2 cellular contexts compared by ENCODE assay signal in the genomic region with DNA sequence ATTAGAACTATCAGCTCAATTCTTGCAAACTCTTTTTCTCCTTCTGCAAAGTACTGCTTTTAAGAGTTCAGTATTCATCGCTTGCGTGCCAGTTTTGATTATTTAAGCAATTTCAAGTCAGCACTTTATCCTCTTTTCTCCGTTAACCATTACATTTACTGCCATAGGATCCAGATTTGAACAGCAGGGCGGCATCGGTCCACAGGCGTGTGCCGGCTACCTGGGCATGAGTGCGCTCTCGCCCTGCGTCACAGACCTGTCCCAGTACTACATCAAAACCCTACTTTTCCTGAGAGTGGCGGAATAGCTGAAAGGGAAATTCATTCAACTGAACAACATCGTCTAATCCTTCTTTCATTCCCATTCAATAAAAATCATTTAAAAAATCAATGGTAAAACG.
A peak's percentile ranks its signal among the peaks of the same experiment; 100 is the strongest.
TF ChIP-seq lines count a peak whose summit lies in the region.

No MANE protein-coding gene starts in this region.

TF ChIP-seq in HepG2, 621 proteins besides CTCF, POLR2A, EP300 and RAD21 (continued from another document):
- no peak for TF ChIP-seq NONO (IDR thresholded peaks at IDR 0.05)
- TF ChIP-seq NONO (CRISPR knock-in tag; conservative IDR thresholded peaks at IDR 0.05) = no peak
- TF ChIP-seq, protein P1, sequence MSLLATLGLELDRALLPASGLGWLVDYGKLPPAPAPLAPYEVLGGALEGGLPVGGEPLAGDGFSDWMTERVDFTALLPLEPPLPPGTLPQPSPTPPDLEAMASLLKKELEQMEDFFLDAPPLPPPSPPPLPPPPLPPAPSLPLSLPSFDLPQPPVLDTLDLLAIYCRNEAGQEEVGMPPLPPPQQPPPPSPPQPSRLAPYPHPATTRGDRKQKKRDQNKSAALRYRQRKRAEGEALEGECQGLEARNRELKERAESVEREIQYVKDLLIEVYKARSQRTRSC (CRISPR knock-in tag; IDR thresholded peaks at IDR 0.05; ENCODE audit: low read depth) = no peak
- no peak for TF ChIP-seq KLF11 (CRISPR knock-in tag; IDR thresholded peaks at IDR 0.05)
- TF ChIP-seq MAFF (IDR thresholded peaks at IDR 0.05; ENCODE audit: low read depth, low read length) = 0 out of 2 replicates have a peak, but pooled peaks have one; percentile 9

TF ChIP-seq in WTC11, 78 proteins besides CTCF, POLR2A, EP300 and RAD21 (continued from another document):
- TF ChIP-seq, protein P2, sequence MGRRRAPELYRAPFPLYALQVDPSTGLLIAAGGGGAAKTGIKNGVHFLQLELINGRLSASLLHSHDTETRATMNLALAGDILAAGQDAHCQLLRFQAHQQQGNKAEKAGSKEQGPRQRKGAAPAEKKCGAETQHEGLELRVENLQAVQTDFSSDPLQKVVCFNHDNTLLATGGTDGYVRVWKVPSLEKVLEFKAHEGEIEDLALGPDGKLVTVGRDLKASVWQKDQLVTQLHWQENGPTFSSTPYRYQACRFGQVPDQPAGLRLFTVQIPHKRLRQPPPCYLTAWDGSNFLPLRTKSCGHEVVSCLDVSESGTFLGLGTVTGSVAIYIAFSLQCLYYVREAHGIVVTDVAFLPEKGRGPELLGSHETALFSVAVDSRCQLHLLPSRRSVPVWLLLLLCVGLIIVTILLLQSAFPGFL (CRISPR knock-in tag; IDR thresholded peaks at IDR 0.05; ENCODE audit: borderline replicate concordance) = no peak
- TF ChIP-seq NR1H2 (CRISPR knock-in tag; IDR thresholded peaks at IDR 0.05) (no peak), TEAD4 (CRISPR knock-in tag; IDR thresholded peaks at IDR 0.05) (no peak), GTF2I (CRISPR knock-in tag; conservative IDR thresholded peaks at IDR 0.05) (no peak)
- TF ChIP-seq, protein P3, sequence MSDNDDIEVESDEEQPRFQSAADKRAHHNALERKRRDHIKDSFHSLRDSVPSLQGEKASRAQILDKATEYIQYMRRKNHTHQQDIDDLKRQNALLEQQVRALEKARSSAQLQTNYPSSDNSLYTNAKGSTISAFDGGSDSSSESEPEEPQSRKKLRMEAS (CRISPR knock-in tag; IDR thresholded peaks at IDR 0.05) = no peak
- TF ChIP-seq, protein P4, sequence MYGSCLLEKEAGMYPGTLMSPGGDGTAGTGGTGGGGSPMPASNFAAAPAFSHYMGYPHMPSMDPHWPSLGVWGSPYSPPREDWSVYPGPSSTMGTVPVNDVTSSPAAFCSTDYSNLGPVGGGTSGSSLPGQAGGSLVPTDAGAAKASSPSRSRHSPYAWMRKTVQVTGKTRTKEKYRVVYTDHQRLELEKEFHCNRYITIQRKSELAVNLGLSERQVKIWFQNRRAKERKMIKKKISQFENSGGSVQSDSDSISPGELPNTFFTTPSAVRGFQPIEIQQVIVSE (CRISPR knock-in tag; IDR thresholded peaks at IDR 0.05; ENCODE audit: borderline replicate concordance) = no peak
